Comparison of ENCODE assay signal across 26 cellular contexts in the genomic region with DNA sequence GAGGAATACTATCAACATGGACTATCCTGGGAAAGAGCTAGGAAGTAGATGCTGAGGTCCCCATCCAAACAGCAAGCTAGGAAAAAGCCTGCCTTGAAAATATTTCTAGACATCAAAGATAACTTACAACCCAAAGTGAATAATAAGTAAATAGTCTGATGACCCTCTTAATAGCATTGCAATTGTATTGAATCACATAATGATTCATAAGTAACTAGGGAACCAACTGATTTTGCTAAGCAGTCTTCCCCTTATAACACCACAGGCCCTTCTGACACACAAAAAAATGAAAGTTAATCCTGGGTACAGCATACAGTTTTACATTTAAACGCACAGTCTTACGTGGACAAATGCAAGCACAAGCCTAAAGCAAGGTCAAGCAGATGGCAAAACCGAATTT.
"Had no signal": no experiment of that assay in that cellular context is flagged by ENCODE, and none has a peak within 500 bp of the region (broad histone marks: within the 10 kb centered on the region; RNA-seq: fewer than 3 reads in every experiment).

No MANE protein-coding gene starts in this region.

- H3K4me1 ChIP-seq: esophagus muscularis mucosa, uterus had no signal

- DNase-seq: activated CD4-positive, alpha-beta T cell treated with anti-CD3 and anti-CD28 coated beads for 1 hour; activated CD4-positive, alpha-beta T cell treated with anti-CD3 and anti-CD28 coated beads, Interleukin-2, amount 50 U/mL, for 4 hours; activated effector memory CD4-positive, alpha-beta T cell treated with anti-CD3 and anti-CD28 coated beads, Interleukin-2, amount 50 U/mL, for 16 hours; activated naive CD4-positive, alpha-beta T cell treated with anti-CD3 and anti-CD28 coated beads, Interleukin-2, amount 50 U/mL, for 16 hours; activated T-cell treated with anti-CD3 and anti-CD28 coated beads, Interleukin-2, amount 50 U/mL, for 72 hours; aorta; effector CD4-positive, alpha-beta T cell; glutamatergic neuron; hippocampal formation; islet precursor cell; midbrain; nephron progenitor cell; nucleus accumbens; posterior cingulate gyrus; retina; stimulated activated CD4-positive, alpha-beta T cell treated with anti-CD3 and anti-CD28 coated beads, Interleukin-12 subunit alpha, Interleukin-12 subunit beta, amount 100 ng/mL, for 4 hours; stimulated activated CD4-positive, alpha-beta T cell treated with anti-CD3 and anti-CD28 coated beads, Interleukin-1b, Interleukin-23, amount 100 ng/mL, for 48 hours; stimulated activated naive CD4-positive, alpha-beta T cell treated with Interleukin-2 at 50 U/mL for 16 hours; substantia nigra; T-helper 2 cell; tibial artery; uterus; WERI-Rb-1 had no signal

- ATAC-seq: activated T-cell treated with anti-CD3 and anti-CD28 coated beads, Interleukin-2, amount 50 U/mL, for 72 hours; left lobe of liver had no signal

- H3K27ac ChIP-seq: esophagus muscularis mucosa, tibial artery, uterus, WERI-Rb-1 had no signal

- H3K36me3 ChIP-seq: uterus, WERI-Rb-1 had no signal

- H3K9me3 ChIP-seq: esophagus muscularis mucosa, tibial artery, uterus had no signal

- H3K27me3 ChIP-seq: esophagus muscularis mucosa, tibial artery, uterus had no signal

- H3K4me3 ChIP-seq: esophagus muscularis mucosa, lung, tibial artery, uterus had no signal
